In genomic region chr4:27360651-27361347, GRCh38 we compare ENCODE assay signal across 1 cellular context.
TF ChIP-seq lines count a peak whose summit lies in the region.

No MANE protein-coding gene starts in this region.

TF ChIP-seq in GM23338, 12 proteins besides CTCF, POLR2A, EP300 and RAD21 (continued from another document):
- TF ChIP-seq ZNF462 (CRISPR knock-in tag; IDR thresholded peaks at IDR 0.05) (no peak), JUNB (IDR thresholded peaks at IDR 0.05; ENCODE audit: unreplicated experiment) (no peak), CREB1 (CRISPR knock-in tag; IDR thresholded peaks at IDR 0.05; ENCODE audit: low read depth) (no peak)
